ENCODE assay signal across 18 cellular contexts in genomic region chr1:211607752-211608478, GRCh38. TPM values are rescaled to one million over a fixed set of nuclear protein-coding genes. Genes with fewer than 3 reads are reported as not detected.
DNase-seq lines count a peak whose midpoint lies in the region; ATAC-seq and TF ChIP-seq lines count a peak whose summit lies in the region.
"Had no signal": no experiment of that assay in that cellular context is flagged by ENCODE, and none has a peak within 500 bp of the region (broad histone marks: within the 10 kb centered on the region; RNA-seq: fewer than 3 reads in every experiment).

No MANE protein-coding gene starts in this region.

- H2AK5ac ChIP-seq in trophoblast cell (ENCODE audit: low read length), result no peak overlapping the region

- no peaks in the 10 kb centered on the region for H3K79me1 ChIP-seq in trophoblast cell (ENCODE audit: low read length)

- no peak overlapping the region for H3K27ac Mint-ChIP-seq in stimulated activated naive CD8-positive, alpha-beta T cell treated with anti-CD3 and anti-CD28 coated beads, Interleukin-15, Interleukin-2, amounts not matched to agents 100 ng/mL and 50 ng/mL, for 24 hours
- H3K27ac Mint-ChIP-seq: GM23338 had no signal

- H3K14ac ChIP-seq in trophoblast cell (ENCODE audit: low read length), result no peak overlapping the region

- no peak overlapping the region for H3K9ac ChIP-seq in trophoblast cell (ENCODE audit: low read length)

- no peak for ATAC-seq in stimulated activated naive CD8-positive, alpha-beta T cell treated with anti-CD3 and anti-CD28 coated beads, Interleukin-15, Interleukin-2, amounts not matched to agents 100 U/mL and 50 U/mL, for 24 hours
- ATAC-seq in GM19397 (IDR thresholded peaks at IDR 0.05; ENCODE audit: unreplicated experiment), result no peak
- ATAC-seq: gastrocnemius medialis, GM23338 had no signal

- 74 to 95% (median 81%) methylated on average over 5 to 6 of the region's 6 CpGs for WGBS in adrenal gland, 4 donors
- no CpG with 5 or more reads among the region's 6 CpGs for WGBS in trophoblast cell (ENCODE audit: extremely low coverage, insufficient coverage, insufficient read length)

- no peak overlapping the region for H4K91ac ChIP-seq in trophoblast cell (ENCODE audit: low read depth, low read length)

- H4K12ac ChIP-seq in trophoblast cell (ENCODE audit: low read depth, low read length), result no peak overlapping the region

- H3K9me3 ChIP-seq in adrenal gland (replicated peaks in 1 of 3) (no peaks in the 10 kb centered on the region), muscle layer of duodenum (ENCODE audit: control insufficient read depth in 1 of 2, low read length in 2 of 2) (no peaks in the 10 kb centered on the region), trophoblast cell (ENCODE audit: insufficient read depth, low read depth, low read length) (peaks cover 1% of the 10 kb centered on the region)
- H3K9me3 ChIP-seq: breast epithelium, gastrocnemius medialis, uterus had no signal

- H3K27ac ChIP-seq in adrenal gland, result peak overlapping the region in 3 of 5 donors; percentile 40 to 73 (median 60)
- peak overlapping the region; percentile 52 for H3K27ac ChIP-seq in muscle layer of duodenum (ENCODE audit: low read length)
- H3K27ac ChIP-seq in trophoblast cell (ENCODE audit: low read depth, low read length), result no peak overlapping the region
- H3K27ac ChIP-seq: gastrocnemius medialis, uterus had no signal

- peaks cover 13% of the 10 kb centered on the region for H3K4me1 Mint-ChIP-seq in stimulated activated naive CD8-positive, alpha-beta T cell treated with anti-CD3 and anti-CD28 coated beads, Interleukin-15, Interleukin-2, amounts not matched to agents 100 ng/mL and 50 ng/mL, for 24 hours (ENCODE audit: low read depth)

- H3K23ac ChIP-seq in trophoblast cell (ENCODE audit: low read length), result no peak overlapping the region

- H3K79me2 ChIP-seq in trophoblast cell (ENCODE audit: control insufficient read depth, insufficient read depth, low read length, poor library complexity), result no peaks in the 10 kb centered on the region

- H3K36me3 ChIP-seq in adrenal gland (replicated peaks in 1 of 2) (no peaks in the 10 kb centered on the region), muscle layer of duodenum (ENCODE audit: control insufficient read depth in 1 of 2, insufficient read depth in 2 of 2, low read length in 2 of 2) (no peaks in the 10 kb centered on the region), trophoblast cell (ENCODE audit: control insufficient read depth in 1 of 2, insufficient read depth in 2 of 2, low read length in 2 of 2) (no peaks in the 10 kb centered on the region)
- H3K36me3 ChIP-seq: breast epithelium, gastrocnemius medialis, uterus had no signal

- H3K4ac ChIP-seq in trophoblast cell (ENCODE audit: low read depth, low read length), result no peak overlapping the region

- peaks cover 23 to 61% of the 10 kb centered on the region in 2 donors for H3K4me1 ChIP-seq in adrenal gland (replicated peaks in 1 of 2)
- peaks cover 0 to 4% of the 10 kb centered on the region in 2 donors for H3K4me1 ChIP-seq in muscle layer of duodenum (ENCODE audit: control insufficient read depth in 1 of 2, insufficient read depth in 2 of 2, low read length in 2 of 2)
- H3K4me1 ChIP-seq in trophoblast cell (ENCODE audit: control insufficient read depth in 1 of 2, insufficient read depth in 2 of 2, low read length in 2 of 2), result peaks cover 0 to 4% of the 10 kb centered on the region in 2 experiments
- H3K4me1 ChIP-seq: gastrocnemius medialis, uterus had no signal

- TF ChIP-seq POLR2A in adrenal gland (IDR thresholded peaks at IDR 0.05), result no peak

- no peak overlapping the region for H3K4me3 ChIP-seq in adrenal gland
- H3K4me3 ChIP-seq in muscle layer of duodenum (ENCODE audit: low read depth in 1 of 2, low read length in 2 of 2), result no peak overlapping the region
- no peak overlapping the region for H3K4me3 ChIP-seq in trophoblast cell (ENCODE audit: low read depth, low read length)
- H3K4me3 ChIP-seq: breast epithelium, gastrocnemius medialis, GM23338, uterus had no signal

- TF ChIP-seq CTCF in adrenal gland (IDR thresholded peaks at IDR 0.05), result no peak

- intact Hi-C loops in adrenal gland (cut with DNase I), result no loop called here

- no peak overlapping the region for H3K4me2 ChIP-seq in trophoblast cell (ENCODE audit: low read length)
- H3K4me2 ChIP-seq: GM23338 had no signal

- H2BK120ac ChIP-seq in trophoblast cell (ENCODE audit: insufficient read depth, low read length, poor library complexity), result no peak overlapping the region

- H3K27me3 ChIP-seq in adrenal gland (no peaks in the 10 kb centered on the region), muscle layer of duodenum (ENCODE audit: low read depth, low read length) (no peaks in the 10 kb centered on the region), trophoblast cell (ENCODE audit: insufficient read depth, low read length) (no peaks in the 10 kb centered on the region)
- H3K27me3 ChIP-seq: breast epithelium, gastrocnemius medialis, uterus had no signal

- no peak overlapping the region for H3K18ac ChIP-seq in trophoblast cell (ENCODE audit: low read length)

- DNase-seq in stimulated activated naive CD8-positive, alpha-beta T cell treated with anti-CD3 and anti-CD28 coated beads, Interleukin-15, Interleukin-2, amounts not matched to agents 100 U/mL and 50 U/mL, for 24 hours, result no peak
- DNase-seq in adrenal gland, result no peak
- DNase-seq in trophoblast cell, result no peak
- DNase-seq in epidermal melanocyte (ENCODE audit: insufficient read length, low spot score), result no peak
- DNase-seq in DMS 273 treated with DMSO at 0.1 percent for 48 hours (lab: John Stamatoyannopoulos, UW), result no peak
- DNase-seq: activated T-cell treated with anti-CD3 and anti-CD28 coated beads, Interleukin-2, amount 50 U/mL, for 1 hour; gastrocnemius medialis; NCI-H1092; NCI-H526; SHP77 treated with DMSO at 0.1 percent for 48 hours; stimulated activated CD4-positive, alpha-beta T cell treated with anti-CD3 and anti-CD28 coated beads, Interleukin-12 subunit alpha, Interleukin-12 subunit beta, amount 100 ng/mL, for 4 hours; uterus had no signal

- H2AFZ ChIP-seq in trophoblast cell (ENCODE audit: insufficient read depth, low read length, poor library complexity), result no peak overlapping the region

- H2BK12ac ChIP-seq in trophoblast cell (ENCODE audit: low read length), result no peak overlapping the region

- H3K9me3 Mint-ChIP-seq in stimulated activated naive CD8-positive, alpha-beta T cell treated with anti-CD3 and anti-CD28 coated beads, Interleukin-15, Interleukin-2, amounts not matched to agents 100 ng/mL and 50 ng/mL, for 24 hours, result no peaks in the 10 kb centered on the region
- H3K9me3 Mint-ChIP-seq: GM23338, nephron had no signal

- H3K27me3 Mint-ChIP-seq in stimulated activated naive CD8-positive, alpha-beta T cell treated with anti-CD3 and anti-CD28 coated beads, Interleukin-15, Interleukin-2, amounts not matched to agents 100 ng/mL and 50 ng/mL, for 24 hours, result peaks cover 5% of the 10 kb centered on the region

- H3K4me3 Mint-ChIP-seq in stimulated activated naive CD8-positive, alpha-beta T cell treated with anti-CD3 and anti-CD28 coated beads, Interleukin-15, Interleukin-2, amounts not matched to agents 100 ng/mL and 50 ng/mL, for 24 hours, result peak overlapping the region; percentile 53
- H3K4me3 Mint-ChIP-seq: GM23338, nephron had no signal

- no peak overlapping the region for H2BK5ac ChIP-seq in trophoblast cell (ENCODE audit: low read depth, low read length, poor library complexity)

- H4K8ac ChIP-seq in trophoblast cell (ENCODE audit: low read depth, low read length), result no peak overlapping the region

- no peaks in the 10 kb centered on the region for H3K36me3 Mint-ChIP-seq in stimulated activated naive CD8-positive, alpha-beta T cell treated with anti-CD3 and anti-CD28 coated beads, Interleukin-15, Interleukin-2, amounts not matched to agents 100 ng/mL and 50 ng/mL, for 24 hours (ENCODE audit: low read depth)

RNA-seq across cellular contexts. Expression of gene SLC30A1, which starts 29.0 kb away (rescaled TPM):
- total RNA-seq in adrenal gland, result 10 to 100 TPM; 22.1 to 82.6 (median 48.6) TPM
- polyA plus RNA-seq in adrenal gland, result 10 to 100 TPM in 1 of 3 donors, 1 to 10 TPM in 2; 4.6 to 49.6 (median 6.4) TPM
- polyA plus RNA-seq in trophoblast cell (2013), result 33.1 and 36.2 TPM in 2 replicates
